Comparison of ENCODE assay signal across 21 cellular contexts in genomic region chr3:64074895-64075679, GRCh38. TPM values are rescaled to one million over a fixed set of nuclear protein-coding genes. Genes with fewer than 3 reads are reported as not detected.
DNase-seq lines count a peak whose midpoint lies in the region; FAIRE-seq and TF ChIP-seq lines count a peak whose summit lies in the region.
"Had no signal": no experiment of that assay in that cellular context is flagged by ENCODE, and none has a peak within 500 bp of the region (broad histone marks: within the 10 kb centered on the region; RNA-seq: fewer than 3 reads in every experiment).

No MANE protein-coding gene starts in this region.

- intact Hi-C loops in dorsolateral prefrontal cortex (cut with DNase I): no loop called here

- H3K9ac ChIP-seq in BLaER1 treated with 17β-estradiol and CSF1 and Interleukin-3, amounts not matched to agents 10 nM and 100 nM: no peak overlapping the region
- no peak overlapping the region for H3K9ac ChIP-seq in astrocyte (ENCODE audit: low read length)
- H3K9ac ChIP-seq: BLaER1 had no signal

- peaks cover 2% of the 10 kb centered on the region for H3K9me3 Mint-ChIP-seq in astrocyte (ENCODE audit: unreplicated experiment)
- H3K9me3 Mint-ChIP-seq: CD4-positive, alpha-beta T cell; CD8-positive, alpha-beta T cell had no signal

- H3K4me3 ChIP-seq in BLaER1 treated with 17β-estradiol and CSF1 and Interleukin-3, amounts not matched to agents 10 nM and 100 nM: no peak overlapping the region
- H3K4me3 ChIP-seq in astrocyte (ENCODE audit: insufficient read depth, low read depth, low read length) (no peak overlapping the region), neutrophil (ENCODE audit: low read depth in 1 of 2, low read length in 1 of 2) (no peak overlapping the region), dorsolateral prefrontal cortex (no peak overlapping the region)
- H3K4me3 ChIP-seq: BLaER1 had no signal

- no peaks in the 10 kb centered on the region for H3K27me3 ChIP-seq in BLaER1 treated with 17β-estradiol and CSF1 and Interleukin-3, amounts not matched to agents 10 nM and 100 nM
- H3K27me3 ChIP-seq in astrocyte (ENCODE audit: insufficient read depth, low read length) (no peaks in the 10 kb centered on the region), neutrophil (no peaks in the 10 kb centered on the region), dorsolateral prefrontal cortex (peaks cover 0 to 13% (median 0%) of the 10 kb centered on the region in 45 donors)
- H3K27me3 ChIP-seq: BE2C, BLaER1 had no signal

- FAIRE-seq in astrocyte (lab: Jason Lieb, UNC): peak; percentile 20
- FAIRE-seq: A204.1, D721Med, G401.6, GM12891, GM19239 had no signal

- H3K36me3 ChIP-seq in BLaER1 treated with 17β-estradiol and CSF1 and Interleukin-3, amounts not matched to agents 10 nM and 100 nM: no peaks in the 10 kb centered on the region
- no peaks in the 10 kb centered on the region for H3K36me3 ChIP-seq in astrocyte (ENCODE audit: insufficient read depth, low read length)
- H3K36me3 ChIP-seq in neutrophil: no peaks in the 10 kb centered on the region
- H3K36me3 ChIP-seq: BE2C, BLaER1 had no signal

- H3K36me3 Mint-ChIP-seq in astrocyte (ENCODE audit: low read depth, unreplicated experiment): peaks cover 2% of the 10 kb centered on the region
- H3K36me3 Mint-ChIP-seq: CD8-positive, alpha-beta T cell had no signal

- H3K27ac ChIP-seq in BLaER1 treated with 17β-estradiol and CSF1 and Interleukin-3, amounts not matched to agents 10 nM and 100 nM: peak overlapping the region in 8 of 11 experiments; percentile 12 to 77 (median 71); a peak in 14 of 22 replicates
- H3K27ac ChIP-seq in astrocyte (ENCODE audit: low read depth, low read length) (no peak overlapping the region), neutrophil (peak overlapping the region; percentile 82), dorsolateral prefrontal cortex (no peak overlapping the region)
- H3K27ac ChIP-seq: BLaER1, C4-2B had no signal

- H3K4me1 ChIP-seq in BLaER1 treated with 17β-estradiol and CSF1 and Interleukin-3, amounts not matched to agents 10 nM and 100 nM: peaks cover 0 to 24% (median 21%) of the 10 kb centered on the region in 10 experiments; a peak in 15 of 20 replicates
- no peaks in the 10 kb centered on the region for H3K4me1 ChIP-seq in astrocyte (ENCODE audit: insufficient read depth, low read length)
- H3K4me1 ChIP-seq in neutrophil (ENCODE audit: control insufficient read depth in 1 of 2, insufficient read depth in 1 of 2, low read depth in 1 of 2, low read length in 1 of 2): peaks cover 33 to 37% of the 10 kb centered on the region in 2 experiments
- H3K4me1 ChIP-seq: BLaER1, Caco-2 had no signal

- DNase-seq in astrocyte (ENCODE audit: low read depth) (no peak), cerebellum (ENCODE audit: low spot score) (no peak), dorsolateral prefrontal cortex (no peak)
- DNase-seq: 8988T; ACHN; BE2C; Caco-2; Calu3; CD4-positive, alpha-beta T cell; CD8-positive, alpha-beta T cell; DMS79 treated with DMSO at 0.1 percent for 48 hours; GF-D8 had no signal

- H3K4me2 ChIP-seq in BLaER1 treated with 17β-estradiol and CSF1 and Interleukin-3, amounts not matched to agents 10 nM and 100 nM: peak overlapping the region in 5 of 11 experiments; percentile 41 to 69 (median 47); a peak in 8 of 22 replicates
- H3K4me2 ChIP-seq in astrocyte (ENCODE audit: low read length): no peak overlapping the region
- H3K4me2 ChIP-seq: BLaER1 had no signal

- TF ChIP-seq CTCF in astrocyte (IDR thresholded peaks at IDR 0.05; ENCODE audit: insufficient read depth, low read depth, low read length) (no peak), neutrophil (IDR thresholded peaks at IDR 0.05) (no peak), dorsolateral prefrontal cortex (IDR thresholded peaks at IDR 0.05 in 54 of 56, conservative IDR thresholded peaks at IDR 0.05 in 2 of 56; ENCODE audit: low read depth in 1 of 56, partially characterized antibody in 56 of 56) (no peak)

- H3K79me2 ChIP-seq in astrocyte (ENCODE audit: insufficient read depth, low read length): no peaks in the 10 kb centered on the region

- H3K9me3 ChIP-seq in BLaER1 treated with 17β-estradiol and CSF1 and Interleukin-3, amounts not matched to agents 10 nM and 100 nM (replicated peaks in 1 of 11): peaks cover 0 to 9% (median 0%) of the 10 kb centered on the region in 11 experiments; a peak in 4 of 22 replicates
- H3K9me3 ChIP-seq in astrocyte (ENCODE audit: insufficient read depth, low read depth, low read length): no peaks in the 10 kb centered on the region
- H3K9me3 ChIP-seq in neutrophil: no peaks in the 10 kb centered on the region
- H3K9me3 ChIP-seq: BE2C, Caco-2 had no signal

- H3K27me3 Mint-ChIP-seq in astrocyte (ENCODE audit: low read depth, unreplicated experiment): peaks cover 3% of the 10 kb centered on the region

- H3K4me1 Mint-ChIP-seq in astrocyte (ENCODE audit: low read depth, unreplicated experiment): peaks cover 11% of the 10 kb centered on the region

- H2AFZ ChIP-seq in astrocyte (ENCODE audit: low read depth, low read length): no peak overlapping the region

- no peak overlapping the region for H3K27ac Mint-ChIP-seq in astrocyte (ENCODE audit: unreplicated experiment)
- H3K27ac Mint-ChIP-seq: CD4-positive, alpha-beta T cell; CD8-positive, alpha-beta T cell had no signal

- no peaks in the 10 kb centered on the region for H4K20me1 ChIP-seq in BLaER1 treated with 17β-estradiol and CSF1 and Interleukin-3, amounts not matched to agents 10 nM and 100 nM
- no peaks in the 10 kb centered on the region for H4K20me1 ChIP-seq in astrocyte (ENCODE audit: insufficient read depth, low read length)
- H4K20me1 ChIP-seq: BLaER1 had no signal

- H3K4me3 Mint-ChIP-seq in astrocyte (ENCODE audit: unreplicated experiment): no peak overlapping the region
- H3K4me3 Mint-ChIP-seq: CD4-positive, alpha-beta T cell; CD8-positive, alpha-beta T cell had no signal

RNA-seq across cellular contexts. Expression of gene PSMD6, which starts 51.8 kb away (rescaled TPM):
- 88.7 and 89.7 TPM in 2 replicates for total RNA-seq in astrocyte
- 66.7 TPM for total RNA-seq in cerebellum
- total RNA-seq in dorsolateral prefrontal cortex: 10 to 100 TPM; 44.2 to 84.4 (median 65.1) TPM

Comparison
In these comparisons a context has a peak if more than half of its experiments do, and no peak if none do; other contexts are left out.
1. H3K27ac ChIP-seq: peak in BLaER1 treated with 17β-estradiol and CSF1 and Interleukin-3, amounts not matched to agents 10 nM and 100 nM (8 of 11) and neutrophil (single experiment); none in astrocyte (single experiment) and dorsolateral prefrontal cortex (0 of 59).